20 cellular contexts compared by ENCODE assay signal in genomic region chr1:33610864-33611455, GRCh38.
"Had no signal": no experiment of that assay in that cellular context is flagged by ENCODE, and none has a peak within 500 bp of the region (broad histone marks: within the 10 kb centered on the region; RNA-seq: fewer than 3 reads in every experiment).

No MANE protein-coding gene starts in this region.

- H3K4me3 ChIP-seq: heart right ventricle, lower lobe of right lung, psoas muscle, sigmoid colon, skin epidermis, testis had no signal

- H3K9me3 ChIP-seq: heart right ventricle, lower lobe of right lung, neutrophil, psoas muscle, sigmoid colon, testis had no signal

- H3K4me1 ChIP-seq: lower lobe of right lung, psoas muscle, sigmoid colon, testis had no signal

- H3K27ac ChIP-seq: lower lobe of right lung, neutrophil, psoas muscle, sigmoid colon, skin epidermis, testis had no signal

- H3K27me3 ChIP-seq: testis had no signal

- ATAC-seq: left lobe of liver; lower lobe of right lung; naive thymus-derived CD4-positive, alpha-beta T cell; psoas muscle; stimulated activated naive B cell treated with anti-CD40 and anti-IgM and Interleukin-4, amounts not matched to agents 10 μg/mL and 1 μg/mL and 100 μg/mL, for 72 hours; stimulated activated naive CD8-positive, alpha-beta T cell treated with anti-CD3 and anti-CD28 coated beads, Interleukin-15, amount 100 ng/mL, for 72 hours had no signal

- DNase-seq: cerebellar nuclear complex; dermis blood vessel endothelial cell; foreskin melanocyte; heart right ventricle; hypothalamus; lower lobe of right lung; naive thymus-derived CD4-positive, alpha-beta T cell; nephron progenitor cell; psoas muscle; retina; sigmoid colon; stimulated activated CD4-positive, alpha-beta T cell treated with anti-CD3 and anti-CD28 coated beads, Interleukin-2, amount 100 ng/mL, for 24 hours; stimulated activated CD4-positive, alpha-beta T cell treated with anti-CD3 and anti-CD28 coated beads, Interleukin-4, amount 100 ng/mL, for 4 hours; stimulated activated naive B cell treated with anti-CD40 and anti-IgM and Interleukin-4, amounts not matched to agents 10 μg/mL and 1 μg/mL and 100 μg/mL, for 72 hours; stimulated activated naive CD8-positive, alpha-beta T cell treated with anti-CD3 and anti-CD28 coated beads, Interleukin-15, amount 100 ng/mL, for 72 hours; testis; trophoblast cell had no signal

- H3K36me3 ChIP-seq: heart right ventricle, lower lobe of right lung, neutrophil, sigmoid colon had no signal
